ENCODE assay signal across 8 cellular contexts in genomic region chr1:236065509-236066005, GRCh38. TPM values are rescaled to one million over a fixed set of nuclear protein-coding genes. Genes with fewer than 3 reads are reported as not detected.
DNase-seq lines count a peak whose midpoint lies in the region; ATAC-seq, FAIRE-seq and TF ChIP-seq lines count a peak whose summit lies in the region.

No MANE protein-coding gene starts in this region.

- ATAC-seq in Right ventricle myocardium inferior (peak; percentile 14), aorta (ENCODE audit: low FRiP score) (peak; percentile 6), GM18909 (IDR thresholded peaks at IDR 0.05; ENCODE audit: poor library complexity, unreplicated experiment) (no peak), GM21786 (IDR thresholded peaks at IDR 0.05; ENCODE audit: unreplicated experiment) (no peak)

- no peak overlapping the region for H3K14ac ChIP-seq in H1 (ENCODE audit: insufficient read length)

- no peaks in the 10 kb centered on the region for H3K36me3 ChIP-seq in H1 (ENCODE audit: control insufficient read depth in 2 of 4, insufficient read depth in 4 of 4, low read length in 3 of 4)
- no peaks in the 10 kb centered on the region for H3K36me3 ChIP-seq in aorta (ENCODE audit: control insufficient read depth in 1 of 2, insufficient read depth in 2 of 2, low read length in 1 of 2)

- peak overlapping the region; percentile 88 to 99 for H3K4me2 ChIP-seq in H1 (ENCODE audit: insufficient read depth in 1 of 2, low read depth in 2 of 2, low read length in 2 of 2)

- peak overlapping the region; percentile 82; the same call in 1 of the 2 replicates for H2AFZ ChIP-seq in H1 (ENCODE audit: low read length)

- no peak for TF ChIP-seq RAD21 in H1 (IDR thresholded peaks at IDR 0.05 in 1 of 2, conservative IDR thresholded peaks at IDR 0.05 in 1 of 2; ENCODE audit: low read depth in 2 of 2, low read length in 2 of 2)

- CTCF ChIA-PET in H1 (lab: Charles Lee; ENCODE audit: partially characterized antibody): interaction anchor here (0.6 to 1.1 kb wide), 6 partner anchors 34 to 495 kb away, joined by 3 to 4 read pairs (median 3); no protein-coding TSS in a partner anchor

- no peak overlapping the region for H2BK15ac ChIP-seq in H1 (ENCODE audit: low read length)

- TF ChIP-seq EP300 in H1 (IDR thresholded peaks at IDR 0.05; ENCODE audit: borderline replicate concordance in 1 of 2, low read depth in 2 of 2, low read length in 2 of 2): no peak

- H2BK120ac ChIP-seq in H1 (replicated peaks; ENCODE audit: low read depth, low read length): no peak overlapping the region

- no peak overlapping the region for H4K5ac ChIP-seq in H1 (ENCODE audit: insufficient read length, low read depth, low read length)

- H3K79me2 ChIP-seq in H1 (ENCODE audit: control insufficient read depth in 1 of 2, insufficient read depth in 2 of 2, low read length in 2 of 2): no peaks in the 10 kb centered on the region

- no peak overlapping the region for H4K91ac ChIP-seq in H1 (replicated peaks; ENCODE audit: insufficient read length, low read length)

- no peaks in the 10 kb centered on the region for H3K79me1 ChIP-seq in H1 (ENCODE audit: low read depth, low read length)

- H3K4me3 ChIP-seq in H1 (ENCODE audit: extremely low read depth in 1 of 4, insufficient read depth in 2 of 4, low read depth in 3 of 4, low read length in 4 of 4) (peak overlapping the region; percentile 53 to 76 (median 62)), mononuclear cell (ENCODE audit: low read length) (peak overlapping the region; percentile 35), aorta (ENCODE audit: low read length in 2 of 2) (peak overlapping the region; percentile 5 to 70)

- intact Hi-C loops in Right ventricle myocardium inferior (cut with DNase I): loop anchor here (10.0 kb wide), 1 partner anchor 201 kb away; the partner anchor contains the start of gene LYST
- intact Hi-C loops in cardiac septum (cut with DNase I): loop anchor here (5.0 to 10.0 kb wide), 3 partner anchors 93 to 561 kb away; partner anchors contain the start of genes B3GALNT2 and LYST
- intact Hi-C loops in aorta (cut with DNase I): loop anchor here in 1 of 2 donors (10.0 kb wide), 1 partner anchor 561 kb away; the partner anchor contains the start of gene B3GALNT2

- H3K27me3 ChIP-seq in H1 (replicated peaks in 1 of 4; ENCODE audit: control insufficient read depth in 3 of 4, extremely low read depth in 1 of 4, insufficient read depth in 3 of 4, low read length in 3 of 4) (peaks cover 5 to 33% (median 24%) of the 10 kb centered on the region in 4 experiments; a peak in 6 of 7 replicates), mononuclear cell (ENCODE audit: insufficient read depth, low read length) (peaks cover 38% of the 10 kb centered on the region), aorta (ENCODE audit: control insufficient read depth in 1 of 2, insufficient read depth in 2 of 2, low read length in 1 of 2) (no peaks in the 10 kb centered on the region)

- H3K18ac ChIP-seq in H1 (ENCODE audit: extremely low read depth, low read length): peak overlapping the region; percentile 72

- TF ChIP-seq POLR2A in H1 (IDR thresholded peaks at IDR 0.05; ENCODE audit: control extremely low read depth in 1 of 2, low read depth in 2 of 2, low read length in 2 of 2): no peak

- H2AK5ac ChIP-seq in H1 (ENCODE audit: low read depth, low read length): no peak overlapping the region

- H4K20me1 ChIP-seq in H1 (replicated peaks in 1 of 2; ENCODE audit: control insufficient read depth in 1 of 2, insufficient read depth in 2 of 2, low read length in 2 of 2): no peaks in the 10 kb centered on the region

- no peak overlapping the region for H3K56ac ChIP-seq in H1 (replicated peaks; ENCODE audit: insufficient read length, low read depth, low read length)

- no peak for DNase-seq in Right ventricle myocardium inferior (ENCODE audit: missing footprints)
- no peak for DNase-seq in cardiac septum (ENCODE audit: low spot score)
- DNase-seq in H1 (ENCODE audit: low read depth in 1 of 2, low spot score in 2 of 2): no peak
- no peak for DNase-seq in aorta
- DNase-seq in DMS79 (lab: John Stamatoyannopoulos, UW): no peak

- POLR2A ChIA-PET in H1 (lab: Charles Lee; ENCODE audit: partially characterized antibody): interaction anchor here (1.0 to 2.2 kb wide), 3 partner anchors 13 to 94 kb away, joined by 4 to 9 read pairs (median 8); no protein-coding TSS in a partner anchor

- H3K4me1 ChIP-seq in H1 (replicated peaks in 1 of 4; ENCODE audit: control insufficient read depth in 3 of 4, insufficient read depth in 4 of 4, low read length in 3 of 4) (peaks cover 3 to 11% (median 4%) of the 10 kb centered on the region in 4 experiments; a peak in 5 of 7 replicates), mononuclear cell (ENCODE audit: insufficient read depth, low read length) (peaks cover 40% of the 10 kb centered on the region), aorta (ENCODE audit: control insufficient read depth in 1 of 2, insufficient read depth in 2 of 2, low read length in 2 of 2) (no peaks in the 10 kb centered on the region)

- peak overlapping the region; percentile 22; the same call in 1 of the 2 replicates for H4K8ac ChIP-seq in H1 (ENCODE audit: extremely low read depth, insufficient read depth, low read length)

- no peak for FAIRE-seq in H1 (lab: Jason Lieb, UNC)

- H3K23me2 ChIP-seq in H1 (ENCODE audit: low read depth, low read length): peaks cover 11% of the 10 kb centered on the region; the same call in 1 of the 2 replicates

- peak overlapping the region in 3 of 4 experiments; percentile 64 to 68 (median 65); a peak in 6 of 7 replicates for H3K9ac ChIP-seq in H1 (replicated peaks in 1 of 4; ENCODE audit: extremely low read depth in 1 of 4, low read depth in 3 of 4, low read length in 3 of 4)

- TF ChIP-seq CTCF in H1 (IDR thresholded peaks at IDR 0.05; ENCODE audit: control extremely low read depth in 1 of 3, insufficient read depth in 1 of 3, low read depth in 1 of 3, low read length in 3 of 3): no peak

- H3K23ac ChIP-seq in H1 (ENCODE audit: insufficient read length): no peak overlapping the region

- 2% methylated on average over 17 of the region's 17 CpGs; no CpG with 5 or more reads in 1 of the 2 experiments for WGBS in H1 (ENCODE audit: extremely low coverage in 1 of 2, insufficient coverage in 1 of 2, insufficient read length in 1 of 2, insufficient replicate concordance in 2 of 2, low coverage in 1 of 2, low lambda C conversion rate in 2 of 2, missing lambda C conversion rate in 1 of 2), 2 experiments
- WGBS in aorta, 2 donors: 31 to 36% methylated on average over 17 of the region's 17 CpGs

- no peaks in the 10 kb centered on the region; a peak in 1 of 4 replicates for H3K9me3 ChIP-seq in H1 (ENCODE audit: insufficient read depth in 2 of 2, low read depth in 1 of 2, low read length in 1 of 2)
- no peaks in the 10 kb centered on the region for H3K9me3 ChIP-seq in mononuclear cell (ENCODE audit: low read depth, low read length)
- peaks cover under 1% of the 10 kb centered on the region for H3K9me3 ChIP-seq in aorta (ENCODE audit: control insufficient read depth, low read length)

- no peak overlapping the region for H2BK5ac ChIP-seq in H1 (ENCODE audit: low read depth, low read length)

- H2BK12ac ChIP-seq in H1 (ENCODE audit: low read depth, low read length): no peak overlapping the region

- H3K27ac ChIP-seq in H1 (ENCODE audit: low read depth, low read length): no peak overlapping the region
- H3K27ac ChIP-seq in aorta (ENCODE audit: low read depth in 1 of 2, low read length in 2 of 2): peak overlapping the region in 1 of 2 donors; percentile 22

- H2BK20ac ChIP-seq in H1 (ENCODE audit: low read length): no peak overlapping the region

- no peak overlapping the region for H3K4ac ChIP-seq in H1 (replicated peaks; ENCODE audit: insufficient read length, low read depth, low read length)

TF ChIP-seq in H1, 55 proteins besides CTCF, POLR2A, EP300 and RAD21 (continues in another document):
- TF ChIP-seq JUN (IDR thresholded peaks at IDR 0.05; ENCODE audit: low read depth, low read length): no peak
- TF ChIP-seq SIN3A (conservative IDR thresholded peaks at IDR 0.05 in 1 of 2, IDR thresholded peaks at IDR 0.05 in 1 of 2; ENCODE audit: low read depth in 1 of 2, low read length in 2 of 2): 0 out of 4 replicates have a peak, but pooled peaks of 1 of the 2 experiments have one; percentile 22
- TF ChIP-seq ASH2L (IDR thresholded peaks at IDR 0.05; ENCODE audit: low read length): no peak
- no peak for TF ChIP-seq CBX5 (IDR thresholded peaks at IDR 0.05; ENCODE audit: low read depth, low read length)
- no peak for TF ChIP-seq PHF8 (conservative IDR thresholded peaks at IDR 0.05; ENCODE audit: low read depth, low read length)
- TF ChIP-seq SRF (IDR thresholded peaks at IDR 0.05; ENCODE audit: low read depth, low read length): no peak
- TF ChIP-seq EZH2 (IDR thresholded peaks at IDR 0.05; ENCODE audit: low read depth, low read length, severe bottlenecking): no peak
- 0 out of 2 replicates have a peak, but pooled peaks have one; percentile 8 for TF ChIP-seq TAF1 (IDR thresholded peaks at IDR 0.05; ENCODE audit: low read depth, low read length)
- TF ChIP-seq SUZ12 (IDR thresholded peaks at IDR 0.05; ENCODE audit: low read length): no peak
- TF ChIP-seq SIRT6 (IDR thresholded peaks at IDR 0.05; ENCODE audit: low read length): no peak
- TF ChIP-seq TCF12 (IDR thresholded peaks at IDR 0.05; ENCODE audit: low read depth, low read length): no peak
- no peak for TF ChIP-seq CREB1 (IDR thresholded peaks at IDR 0.05)
- no peak for TF ChIP-seq ATF3 (IDR thresholded peaks at IDR 0.05; ENCODE audit: insufficient read depth, low read depth, low read length)

RNA-seq across cellular contexts. Expression of gene NID1, which starts 0.7 kb away (rescaled TPM):
- 65.8 TPM for total RNA-seq in Right ventricle myocardium inferior
- total RNA-seq in cardiac septum: 42.1 TPM
- 24.9 and 25.4 TPM in 2 replicates for total RNA-seq in H1 (2021; fragmentation: NEBNext Ultra II Directional; extraction: Animal tissue kit (Norgen Biotek cat#: 25700))
- polyA plus RNA-seq in H1 (2011; rRNA removed): 20.9 and 32.3 TPM in 2 replicates
- polyA plus RNA-seq in H1 (2011; cell fraction: cytosol; rRNA removed): 13.5 TPM
- 41.0 TPM for polyA plus RNA-seq in H1 (2011; cell fraction: nucleus; rRNA removed)
- 23.2 to 28.5 TPM (median 24.9 TPM) in 4 replicates for polyA plus RNA-seq in H1 (2012, experiment 1 of 2)
- polyA plus RNA-seq in H1 (2012, experiment 2 of 2): 10.7 TPM
- polyA plus RNA-seq in H1 (2013, experiment 1 of 2): 82.7 TPM
- 66.1 TPM for polyA plus RNA-seq in H1 (2013, experiment 2 of 2)
- polyA minus RNA-seq in H1 (2011; rRNA and poly(A)+ RNA removed): 23.0 and 27.1 TPM in 2 replicates
- polyA minus RNA-seq in H1 (2011; cell fraction: cytosol; rRNA and poly(A)+ RNA removed): 21.0 TPM
- 15.5 TPM for polyA minus RNA-seq in H1 (2011; cell fraction: nucleus; rRNA and poly(A)+ RNA removed)
- 6.1 TPM for total RNA-seq in mononuclear cell
- total RNA-seq in aorta: 10 to 100 TPM; 63.3 to 69.5 TPM
- polyA plus RNA-seq in aorta: 10 to 100 TPM; 11.0 to 57.5 TPM

Comparison
In these comparisons a context has a peak if more than half of its experiments do, and no peak if none do; other contexts are left out.
1. ATAC-seq: peak in Right ventricle myocardium inferior (single experiment) and aorta (single experiment); none in GM18909 (single experiment) and GM21786 (single experiment).
2. Peak in every context shown above with its lines, with median percentiles within 50 percentile points of each other: H3K4me3 ChIP-seq.